1 cellular context compared by ENCODE assay signal in the genomic region with DNA sequence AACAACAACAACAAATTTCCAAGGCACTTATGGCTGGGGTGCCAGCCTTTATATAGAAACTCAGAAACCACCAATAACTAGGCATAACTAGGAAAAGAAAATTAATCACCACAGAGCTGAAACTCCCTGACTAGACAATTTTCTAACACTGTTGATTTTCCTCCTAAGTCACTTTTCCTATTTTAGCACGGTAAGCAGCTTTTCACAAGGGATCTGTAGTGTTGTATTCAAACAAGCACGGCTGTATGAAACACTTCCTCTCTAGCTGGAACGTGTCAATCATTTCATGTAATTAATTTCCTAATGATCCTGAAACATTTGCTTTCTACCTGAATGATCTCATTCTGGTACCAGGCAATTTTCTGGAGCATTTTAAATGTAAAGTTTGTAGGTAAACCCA.
TF ChIP-seq lines count a peak whose summit lies in the region.

No MANE protein-coding gene starts in this region.

TF ChIP-seq in GM23338, 12 proteins besides CTCF, POLR2A, EP300 and RAD21 (continued from another document):
- no peak for TF ChIP-seq ZNF462 (CRISPR knock-in tag; IDR thresholded peaks at IDR 0.05)
- TF ChIP-seq STAT1 (IDR thresholded peaks at IDR 0.05; ENCODE audit: unreplicated experiment) = no peak
TF ChIP-seq in GM23338: peak in this region for 0.
